ENCODE assay signal across 15 cellular contexts in genomic region chr1:40140211-40140709, GRCh38. TPM values are rescaled to one million over a fixed set of nuclear protein-coding genes. Genes with fewer than 3 reads are reported as not detected.
DNase-seq lines count a peak whose midpoint lies in the region; ATAC-seq and TF ChIP-seq lines count a peak whose summit lies in the region.
"Had no signal": no experiment of that assay in that cellular context is flagged by ENCODE, and none has a peak within 500 bp of the region (broad histone marks: within the 10 kb centered on the region; RNA-seq: fewer than 3 reads in every experiment).

No MANE protein-coding gene starts in this region.

- H3K36me3 Mint-ChIP-seq in T-helper 17 cell (ENCODE audit: low read depth) = peaks cover 3% of the 10 kb centered on the region
- H3K36me3 Mint-ChIP-seq: CD14-positive monocyte had no signal

- TF ChIP-seq CTCF in hepatocyte (IDR thresholded peaks at IDR 0.05; ENCODE audit: poor library complexity) (no peak), GM13977 (IDR thresholded peaks at IDR 0.05; ENCODE audit: extremely low read depth, insufficient read depth, missing control alignments) (no peak)

- peaks cover 9% of the 10 kb centered on the region for H3K4me1 Mint-ChIP-seq in T-helper 17 cell

- ATAC-seq in T-helper 17 cell (no peak), GM19328 (IDR thresholded peaks at IDR 0.05; ENCODE audit: unreplicated experiment) (no peak)
- ATAC-seq: stimulated activated naive CD8-positive, alpha-beta T cell treated with anti-CD3 and anti-CD28 coated beads, Interleukin-15, Interleukin-2, amounts not matched to agents 100 U/mL and 50 U/mL, for 24 hours had no signal

- no peaks in the 10 kb centered on the region for H3K36me3 ChIP-seq in hepatocyte (replicated peaks; ENCODE audit: insufficient read depth, low read depth)
- H3K36me3 ChIP-seq: esophagus muscularis mucosa had no signal

- WGBS in hepatocyte (ENCODE audit: low lambda C conversion rate, missing lambda C conversion rate) = 74% methylated on average over 3 of the region's 3 CpGs

- H3K27ac Mint-ChIP-seq in T-helper 17 cell = peak overlapping the region; percentile 11

- peaks cover 23% of the 10 kb centered on the region for H3K27me3 Mint-ChIP-seq in T-helper 17 cell

- no peaks in the 10 kb centered on the region for H3K9me2 ChIP-seq in hepatocyte (replicated peaks; ENCODE audit: insufficient read depth)

- H3K4me1 ChIP-seq in hepatocyte (ENCODE audit: insufficient read depth) = no peaks in the 10 kb centered on the region

- no peaks in the 10 kb centered on the region for H3K79me2 ChIP-seq in hepatocyte

- H3K9me3 ChIP-seq in T-helper 17 cell (ENCODE audit: control insufficient read depth, low read length, poor library complexity, severe bottlenecking) (no peaks in the 10 kb centered on the region), hepatocyte (ENCODE audit: low read depth) (no peaks in the 10 kb centered on the region)
- H3K9me3 ChIP-seq: esophagus muscularis mucosa had no signal

- in situ Hi-C loops in GM13977 (cut with MboI; ENCODE audit: low pct_unique_long_range_greater_than_20kb, low sequenced_read_pairs, unreplicated experiment) = loop anchor here (5.0 to 10.0 kb wide), 2 partner anchors 197 to 265 kb away; no protein-coding TSS in a partner anchor

- peak overlapping the region; percentile 49 for H3K4me2 ChIP-seq in hepatocyte

- DNase-seq in AG08395 (ENCODE audit: low spot score) (peak; percentile 27), HCEC 1CT (peak; percentile 34), T-helper 17 cell (no peak), hepatocyte (ENCODE audit: low spot score) (peak; percentile 16), GM13977 (ENCODE audit: low spot score) (no peak), SHP77 treated with DMSO at 0.1 percent for 48 hours (lab: John Stamatoyannopoulos, UW) (no peak)
- DNase-seq in activated CD4-positive, alpha-beta T cell treated with anti-CD3 and anti-CD28 coated beads, Interleukin-2, amount 50 U/mL, for 4 hours = no peak
- DNase-seq: activated CD4-positive, alpha-beta T cell treated with anti-CD3 and anti-CD28 coated beads for 1 hour; caudate nucleus; NCI-H1436; NCI-H748 treated with DMSO at 0.1 percent for 48 hours; stimulated activated naive CD8-positive, alpha-beta T cell treated with anti-CD3 and anti-CD28 coated beads, Interleukin-15, Interleukin-2, amounts not matched to agents 100 U/mL and 50 U/mL, for 24 hours had no signal

- no peak overlapping the region for H3K4me3 Mint-ChIP-seq in T-helper 17 cell

- H4K20me1 ChIP-seq in hepatocyte (ENCODE audit: insufficient read depth, poor library complexity, severe bottlenecking) = no peaks in the 10 kb centered on the region

- peak overlapping the region; percentile 61 for H3K27ac ChIP-seq in hepatocyte
- H3K27ac ChIP-seq: esophagus muscularis mucosa had no signal

- H3K27me3 ChIP-seq in hepatocyte = peaks cover 7% of the 10 kb centered on the region

- peak overlapping the region; percentile 3 for H2AFZ ChIP-seq in hepatocyte

- no peak overlapping the region for H3K4me3 ChIP-seq in hepatocyte
- H3K4me3 ChIP-seq: esophagus muscularis mucosa had no signal

RNA-seq across cellular contexts. Expression of gene RLF, which starts 20.9 kb away (rescaled TPM):
- total RNA-seq in T-helper 17 cell (10 to 100 TPM; 24.7 to 30.7 TPM), hepatocyte (17.4 and 18.8 TPM in 2 replicates)
- 3.9 and 5.6 TPM in 2 replicates for polyA plus RNA-seq in hepatocyte

RNA-seq across cellular contexts. Expression of gene PPT1, which starts 43.2 kb away (rescaled TPM):
- total RNA-seq in T-helper 17 cell (10 to 100 TPM; 39.7 to 41.3 TPM), hepatocyte (64.2 and 86.5 TPM in 2 replicates)
- polyA plus RNA-seq in hepatocyte = 78.0 and 80.2 TPM in 2 replicates

Comparison
In these comparisons a context has a peak if more than half of its experiments do, and no peak if none do; other contexts are left out.
1. DNase-seq: peak in AG08395 (single experiment), HCEC 1CT (single experiment) and hepatocyte (single experiment); none in T-helper 17 cell (0 of 3), GM13977 (single experiment), activated CD4-positive, alpha-beta T cell treated with anti-CD3 and anti-CD28 coated beads, Interleukin-2, amount 50 U/mL, for 4 hours (0 of 2) and SHP77 treated with DMSO at 0.1 percent for 48 hours (single experiment).